ENCODE assay signal across 10 cellular contexts in the genomic region with DNA sequence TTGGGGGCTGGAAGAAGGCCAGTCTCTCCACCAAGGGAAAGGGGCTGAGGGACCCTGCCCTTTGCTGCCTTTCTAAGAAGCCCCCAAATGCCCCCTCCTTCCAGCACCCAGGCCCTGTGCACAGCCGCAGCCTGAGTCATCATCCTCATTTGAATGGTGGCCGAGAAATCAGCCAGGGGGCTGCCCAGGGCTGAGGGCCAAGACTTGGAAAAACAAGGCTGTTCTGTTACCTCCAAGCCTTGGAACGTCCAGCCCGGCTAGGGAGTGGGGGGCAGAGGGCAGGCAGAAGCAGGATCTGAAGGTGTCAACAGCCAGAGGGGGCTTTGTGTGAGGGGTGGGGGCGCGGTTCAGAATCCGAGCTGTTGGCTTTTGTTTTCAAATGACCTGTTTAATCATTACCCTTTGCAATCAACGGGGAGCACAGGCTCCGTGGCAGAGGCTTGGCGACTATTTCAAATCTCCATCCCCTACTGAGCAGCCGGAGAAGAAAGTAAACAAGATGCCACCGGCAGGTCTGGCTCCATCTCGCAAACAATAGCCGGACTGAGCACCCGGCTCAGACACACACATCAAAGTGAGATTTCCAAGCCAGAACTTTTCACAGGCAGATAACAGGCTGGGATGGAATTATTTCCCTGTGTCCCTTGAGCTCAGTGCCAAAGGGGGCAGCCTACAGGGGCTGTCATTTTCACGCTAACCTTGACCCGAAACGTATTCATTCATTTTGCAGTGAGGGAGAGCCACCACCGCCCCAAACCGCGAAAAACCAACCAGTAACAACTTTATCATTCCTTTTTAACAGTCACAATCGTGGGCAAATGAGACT. TPM values are rescaled to one million over a fixed set of nuclear protein-coding genes. Genes with fewer than 3 reads are reported as not detected.
A peak's percentile ranks its signal among the peaks of the same experiment; 100 is the strongest.
DNase-seq lines count a peak whose midpoint lies in the region; ATAC-seq and TF ChIP-seq lines count a peak whose summit lies in the region.
"Not testable (repeated sequence)": the region's sequence is repeated elsewhere in the genome, so short reads cannot be mapped to it uniquely, and the experiment has no call there.
"Had no signal": no experiment of that assay in that cellular context is flagged by ENCODE, and none has a peak within 500 bp of the region (broad histone marks: within the 10 kb centered on the region; RNA-seq: fewer than 3 reads in every experiment).

No MANE protein-coding gene starts in this region.

- not testable (repeated sequence) for H3K36me3 Mint-ChIP-seq in activated naive CD8-positive, alpha-beta T cell treated with anti-CD3 and anti-CD28 coated beads, Interleukin-2, amount 10 ng/mL, durations not matched to agents 7 days and 5 days; immature natural killer cell; neural crest cell (ENCODE audit: low read depth)

- H3K4me3 ChIP-seq in BLaER1 treated with 17β-estradiol and CSF1 and Interleukin-3, amounts not matched to agents 10 nM and 100 nM = peak overlapping the region in 5 of 10 experiments; percentile 84 to 92 (median 89); a peak in 5 of 20 replicates
- H3K4me3 ChIP-seq in HUES6 (ENCODE audit: low read depth, low read length) = peak overlapping the region; percentile 72
- H3K4me3 ChIP-seq in SK-N-MC = peak overlapping the region; percentile 80
- peak overlapping the region; percentile 64 for H3K4me3 ChIP-seq in endocrine pancreas (ENCODE audit: control insufficient read depth, insufficient read depth, low read length)

- peaks cover 0 to 52% (median 38%) of the 10 kb centered on the region in 11 experiments; a peak in 17 of 22 replicates for H4K20me1 ChIP-seq in BLaER1 treated with 17β-estradiol and CSF1 and Interleukin-3, amounts not matched to agents 10 nM and 100 nM

- H3K9me3 ChIP-seq in BLaER1 treated with 17β-estradiol and CSF1 and Interleukin-3, amounts not matched to agents 10 nM and 100 nM (replicated peaks in 1 of 11); HUES6 (ENCODE audit: control insufficient read depth, insufficient read depth, low read depth, low read length); SK-N-MC (ENCODE audit: low read depth, low read length); endocrine pancreas (ENCODE audit: control insufficient read depth, low read length): not testable (repeated sequence)

- peak overlapping the region; percentile 77 for H3K4me3 Mint-ChIP-seq in activated naive CD8-positive, alpha-beta T cell treated with anti-CD3 and anti-CD28 coated beads, Interleukin-2, amount 10 ng/mL, durations not matched to agents 7 days and 5 days
- peak overlapping the region; percentile 80 to 90 (median 88) for H3K4me3 Mint-ChIP-seq in immature natural killer cell
- peak overlapping the region; percentile 91 for H3K4me3 Mint-ChIP-seq in neural crest cell
- H3K4me3 Mint-ChIP-seq in stimulated activated naive CD8-positive, alpha-beta T cell treated with anti-CD3 and anti-CD28 coated beads, Interleukin-15, amount 100 ng/mL, for 72 hours = peak overlapping the region; percentile 79 to 80

- peak overlapping the region; percentile 67 to 87 (median 77) for H3K4me2 ChIP-seq in BLaER1 treated with 17β-estradiol and CSF1 and Interleukin-3, amounts not matched to agents 10 nM and 100 nM

- H3K9me3 Mint-ChIP-seq in activated naive CD8-positive, alpha-beta T cell treated with anti-CD3 and anti-CD28 coated beads, Interleukin-2, amount 10 ng/mL, durations not matched to agents 7 days and 5 days; immature natural killer cell; neural crest cell; stimulated activated naive CD8-positive, alpha-beta T cell treated with anti-CD3 and anti-CD28 coated beads, Interleukin-15, amount 100 ng/mL, for 72 hours: not testable (repeated sequence)

- not testable (repeated sequence) for ATAC-seq in activated naive CD8-positive, alpha-beta T cell treated with anti-CD3 and anti-CD28 coated beads, Interleukin-2, amount 10 ng/mL, durations not matched to agents 7 days and 5 days (ENCODE audit: low read depth); stimulated activated naive CD8-positive, alpha-beta T cell treated with anti-CD3 and anti-CD28 coated beads, Interleukin-15, amount 100 ng/mL, for 72 hours

- H3K27ac ChIP-seq in BLaER1 treated with 17β-estradiol and CSF1 and Interleukin-3, amounts not matched to agents 10 nM and 100 nM; SK-N-MC: not testable (repeated sequence)
- H3K27ac ChIP-seq in HUES6 (ENCODE audit: low read depth, low read length) = peak overlapping the region; percentile 51; the same call in 1 of the 2 replicates

- H3K36me3 ChIP-seq in BLaER1 treated with 17β-estradiol and CSF1 and Interleukin-3, amounts not matched to agents 10 nM and 100 nM; HUES6 (ENCODE audit: control insufficient read depth, insufficient read depth, low read length); SK-N-MC (ENCODE audit: insufficient read depth, low read length); endocrine pancreas (ENCODE audit: control insufficient read depth, insufficient read depth, low read length): not testable (repeated sequence)

- H3K27me3 ChIP-seq in BLaER1 treated with 17β-estradiol and CSF1 and Interleukin-3, amounts not matched to agents 10 nM and 100 nM; HUES6 (ENCODE audit: control insufficient read depth, insufficient read depth, low read length); endocrine pancreas (ENCODE audit: control insufficient read depth, insufficient read depth, low read length): not testable (repeated sequence)

- peak overlapping the region in 7 of 11 experiments; percentile 29 to 84 (median 52); a peak in 4 of 22 replicates for H3K9ac ChIP-seq in BLaER1 treated with 17β-estradiol and CSF1 and Interleukin-3, amounts not matched to agents 10 nM and 100 nM
- H3K9ac ChIP-seq in HUES6 (ENCODE audit: low read length) (peak overlapping the region; percentile 70), endocrine pancreas (ENCODE audit: control insufficient read depth, insufficient read depth, low read length) (peak overlapping the region; percentile 38)
- not testable (repeated sequence) for H3K9ac ChIP-seq in SK-N-MC (ENCODE audit: insufficient read length)

- not testable (repeated sequence) for DNase-seq in SK-N-MC (ENCODE audit: low read depth, low spot score); activated naive CD8-positive, alpha-beta T cell treated with anti-CD3 and anti-CD28 coated beads, Interleukin-2, amount 10 ng/mL, durations not matched to agents 7 days and 5 days; immature natural killer cell; stimulated activated naive CD8-positive, alpha-beta T cell treated with anti-CD3 and anti-CD28 coated beads, Interleukin-15, amount 100 ng/mL, for 72 hours
- DNase-seq in neural crest cell (ENCODE audit: low read depth, low spot score) = peak; percentile 25

- POLR2A ChIA-PET in activated naive CD8-positive, alpha-beta T cell treated with anti-CD3 and anti-CD28 coated beads, Interleukin-2, amount 10 ng/mL, durations not matched to agents 7 days and 5 days (lab: Charles Lee) = not testable (repeated sequence)

- peaks cover 14% of the 10 kb centered on the region for H3K4me1 Mint-ChIP-seq in activated naive CD8-positive, alpha-beta T cell treated with anti-CD3 and anti-CD28 coated beads, Interleukin-2, amount 10 ng/mL, durations not matched to agents 7 days and 5 days
- H3K4me1 Mint-ChIP-seq in immature natural killer cell = peaks cover 15 to 22% of the 10 kb centered on the region in 2 donors
- peaks cover 33% of the 10 kb centered on the region for H3K4me1 Mint-ChIP-seq in neural crest cell
- peaks cover 37% of the 10 kb centered on the region for H3K4me1 Mint-ChIP-seq in stimulated activated naive CD8-positive, alpha-beta T cell treated with anti-CD3 and anti-CD28 coated beads, Interleukin-15, amount 100 ng/mL, for 72 hours

- H3K4me1 ChIP-seq in BLaER1 treated with 17β-estradiol and CSF1 and Interleukin-3, amounts not matched to agents 10 nM and 100 nM = peaks cover 2 to 27% (median 20%) of the 10 kb centered on the region in 10 experiments
- peaks cover 31% of the 10 kb centered on the region for H3K4me1 ChIP-seq in HUES6 (ENCODE audit: control insufficient read depth, insufficient read depth, low read length)
- not testable (repeated sequence) for H3K4me1 ChIP-seq in endocrine pancreas (ENCODE audit: control insufficient read depth, insufficient read depth, low read length)

- not testable (repeated sequence) for H3K27me3 Mint-ChIP-seq in activated naive CD8-positive, alpha-beta T cell treated with anti-CD3 and anti-CD28 coated beads, Interleukin-2, amount 10 ng/mL, durations not matched to agents 7 days and 5 days; neural crest cell (ENCODE audit: low read depth); stimulated activated naive CD8-positive, alpha-beta T cell treated with anti-CD3 and anti-CD28 coated beads, Interleukin-15, amount 100 ng/mL, for 72 hours
- peaks cover 0 to 18% (median 3%) of the 10 kb centered on the region in 3 donors for H3K27me3 Mint-ChIP-seq in immature natural killer cell (ENCODE audit: low read depth in 3 of 3)

- TF ChIP-seq CTCF in neural crest cell (conservative IDR thresholded peaks at IDR 0.05) = not testable (repeated sequence)

- H3K27ac Mint-ChIP-seq in activated naive CD8-positive, alpha-beta T cell treated with anti-CD3 and anti-CD28 coated beads, Interleukin-2, amount 10 ng/mL, durations not matched to agents 7 days and 5 days = not testable (repeated sequence)
- H3K27ac Mint-ChIP-seq in immature natural killer cell = peak overlapping the region in 5 of 6 donors; percentile 13 to 87 (median 64)
- H3K27ac Mint-ChIP-seq in neural crest cell (ENCODE audit: unreplicated experiment) = peak overlapping the region; percentile 67
- peak overlapping the region in 1 of 2 donors; percentile 34 for H3K27ac Mint-ChIP-seq in stimulated activated naive CD8-positive, alpha-beta T cell treated with anti-CD3 and anti-CD28 coated beads, Interleukin-15, amount 100 ng/mL, for 72 hours

RNA-seq across cellular contexts. Expression of a gene that starts 37.2 kb away (rescaled TPM):
- not detected for total RNA-seq in activated naive CD8-positive, alpha-beta T cell treated with anti-CD3 and anti-CD28 coated beads, Interleukin-2, amount 10 ng/mL, durations not matched to agents 7 days and 5 days
- 10 to 100 TPM in 1 of 3 donors, 1 to 10 TPM in 2; 6.8 to 11.1 (median 7.6) TPM for polyA plus RNA-seq in immature natural killer cell
- not detected in 2 replicates for total RNA-seq in neural crest cell
- total RNA-seq: ascending aorta, glomerular endothelial cell had no signal

RNA-seq across cellular contexts. Expression of a gene that starts 50.6 kb away (rescaled TPM):
- 10 to 100 TPM; 86.1 to 86.2 TPM for total RNA-seq in activated naive CD8-positive, alpha-beta T cell treated with anti-CD3 and anti-CD28 coated beads, Interleukin-2, amount 10 ng/mL, durations not matched to agents 7 days and 5 days
- 100 to 1,000 TPM; 151 to 240 (median 209) TPM for polyA plus RNA-seq in immature natural killer cell
- not detected in 2 replicates for total RNA-seq in neural crest cell

Comparison
In these comparisons a context has a peak if more than half of its experiments do, and no peak if none do; other contexts are left out.
1. RNA of a gene that starts 50.6 kb away (total RNA-seq): 86.1 to 86.2 TPM in activated naive CD8-positive, alpha-beta T cell treated with anti-CD3 and anti-CD28 coated beads, Interleukin-2, amount 10 ng/mL, durations not matched to agents 7 days and 5 days; not detected in neural crest cell; every median in the first group is over 10 times any median in the second.
2. Peak in every context shown above with its lines, with median percentiles within 50 percentile points of each other: H3K4me3 Mint-ChIP-seq.